8 cellular contexts compared by ENCODE assay signal in genomic region chr17:28645576-28645939, GRCh38. TPM values are rescaled to one million over a fixed set of nuclear protein-coding genes. Genes with fewer than 3 reads are reported as not detected.
DNase-seq lines count a peak whose midpoint lies in the region; ATAC-seq, FAIRE-seq and TF ChIP-seq lines count a peak whose summit lies in the region.

No MANE protein-coding gene starts in this region.

- H3K4ac ChIP-seq in mesenchymal stem cell (ENCODE audit: low read depth in 1 of 2, low read length in 2 of 2): peak overlapping the region in 1 of 2 experiments; percentile 95

- no peak for TF ChIP-seq EP300 in K562 (IDR thresholded peaks at IDR 0.05; ENCODE audit: low read length)

- H3K4me3 ChIP-seq in left ventricle myocardium inferior: peak overlapping the region; percentile 87
- peak overlapping the region; percentile 83 for H3K4me3 ChIP-seq in K562
- H3K4me3 ChIP-seq in mesenchymal stem cell (ENCODE audit: insufficient read depth in 1 of 2, low read depth in 1 of 2, low read length in 2 of 2): peak overlapping the region; percentile 68 to 78
- H3K4me3 ChIP-seq in uterus: peak overlapping the region; percentile 99

- H3K9ac ChIP-seq in K562 (ENCODE audit: insufficient read depth in 1 of 2, low read depth in 2 of 2, low read length in 2 of 2) (peak overlapping the region; percentile 87 to 95), mesenchymal stem cell (ENCODE audit: low read length) (peak overlapping the region; percentile 90)

- no peaks in the 10 kb centered on the region for H3K27me3 ChIP-seq in left ventricle myocardium inferior (ENCODE audit: low read depth)
- no peaks in the 10 kb centered on the region for H3K27me3 ChIP-seq in K562 (ENCODE audit: control insufficient read depth in 2 of 2, insufficient read depth in 2 of 2, low read length in 2 of 2)
- no peaks in the 10 kb centered on the region for H3K27me3 ChIP-seq in mesenchymal stem cell (ENCODE audit: control insufficient read depth in 1 of 2, insufficient read depth in 1 of 2, low read length in 2 of 2)
- H3K27me3 ChIP-seq in uterus: no peaks in the 10 kb centered on the region

- no peak overlapping the region for H2BK5ac ChIP-seq in mesenchymal stem cell (ENCODE audit: low read depth, low read length, poor library complexity, severe bottlenecking)

- no peaks in the 10 kb centered on the region for H3K9me1 ChIP-seq in K562 (ENCODE audit: control insufficient read depth, insufficient read depth, low read length)

- BruUV-seq in K562 (replicated peaks; lab: Mats Ljungman, UMichigan): TSS peak; percentile 95

- H3K79me1 ChIP-seq in mesenchymal stem cell (replicated peaks; ENCODE audit: low read length, poor library complexity, severe bottlenecking): peaks cover 33% of the 10 kb centered on the region

- H4K20me1 ChIP-seq in K562 (replicated peaks; ENCODE audit: control insufficient read depth, insufficient read depth, low read length): peaks cover 5% of the 10 kb centered on the region; the same call in 1 of the 2 replicates

- H3K18ac ChIP-seq in mesenchymal stem cell (ENCODE audit: low read depth in 1 of 2, low read length in 2 of 2): no peak overlapping the region

- H2BK15ac ChIP-seq in mesenchymal stem cell (ENCODE audit: low read depth, poor library complexity, severe bottlenecking): no peak overlapping the region

- H3K4me2 ChIP-seq in K562 (ENCODE audit: insufficient read depth, low read length): peak overlapping the region; percentile 86
- peak overlapping the region; percentile 79 for H3K4me2 ChIP-seq in mesenchymal stem cell (ENCODE audit: low read length, poor library complexity, severe bottlenecking)

- 0 out of 2 replicates have a peak, but pooled peaks have one; percentile 17 for TF ChIP-seq POLR2A in K562 (conservative IDR thresholded peaks at IDR 0.05)
- no peak for TF ChIP-seq POLR2A in uterus (IDR thresholded peaks at IDR 0.05)

- CTCF ChIA-PET in K562 (lab: Yijun Ruan, JAX; ENCODE audit: low intra/inter-chr PET ratio): interaction anchor here (0.5 to 1.4 kb wide), 2 partner anchors 74 to 181 kb away, joined by 3 to 5 read pairs; partner anchors contain the start of gene RPL23A

- no peak overlapping the region for H4K8ac ChIP-seq in mesenchymal stem cell (ENCODE audit: low read length)

- in situ Hi-C loops in K562 (cut with MboI) (no loop called here), G401 (cut with HindIII; ENCODE audit: low sequenced_read_pairs) (no loop called here)

- intact Hi-C loops in left ventricle myocardium inferior (cut with micrococcal nuclease) (no loop called here), Right ventricle myocardium superior (cut with DNase I) (no loop called here), K562 (cut with micrococcal nuclease) (loop anchor here (5.0 to 10.0 kb wide), 3 partner anchors 97 to 252 kb away; partner anchors contain the start of genes FAM222B, FLOT2 and TRAF4), uterus (cut with DNase I; ENCODE audit: low total_unique reads) (no loop called here)

- peaks cover 41% of the 10 kb centered on the region for H3K79me2 ChIP-seq in K562 (ENCODE audit: control insufficient read depth, insufficient read depth, low read length)

- H2BK12ac ChIP-seq in mesenchymal stem cell (ENCODE audit: low read length in 2 of 2): no peak overlapping the region

- TF ChIP-seq CTCF in left ventricle myocardium inferior (IDR thresholded peaks at IDR 0.05; ENCODE audit: borderline replicate concordance) (no peak), K562 (IDR thresholded peaks at IDR 0.05 in 2 of 3, conservative IDR thresholded peaks at IDR 0.05 in 1 of 3; ENCODE audit: insufficient read depth in 2 of 3, low read depth in 1 of 3, low read length in 3 of 3) (no peak), uterus (IDR thresholded peaks at IDR 0.05) (no peak)

- H2AK5ac ChIP-seq in mesenchymal stem cell (ENCODE audit: low read length, severe bottlenecking): peak overlapping the region; percentile 49

- H3K4me1 ChIP-seq in left ventricle myocardium inferior (peaks cover 68% of the 10 kb centered on the region), K562 (replicated peaks in 1 of 2; ENCODE audit: control insufficient read depth in 2 of 2, insufficient read depth in 2 of 2, low read length in 2 of 2) (peaks cover 16 to 23% of the 10 kb centered on the region in 2 experiments), mesenchymal stem cell (ENCODE audit: control insufficient read depth, insufficient read depth, low read depth, low read length) (peaks cover 4% of the 10 kb centered on the region), uterus (peaks cover 3 to 10% of the 10 kb centered on the region in 2 donors)

- H2BK120ac ChIP-seq in mesenchymal stem cell (ENCODE audit: low read depth, low read length): no peak overlapping the region

- POLR2A ChIA-PET in K562 (lab: Yijun Ruan, JAX): interaction anchor here (0.5 to 3.7 kb wide), 25 partner anchors 9 to 703 kb away, joined by 3 to 54 read pairs (median 6); partner anchors contain the start of genes FLOT2, NEK8, RPL23A and RSKR

- 18% methylated on average over 8 of the region's 8 CpGs for WGBS in K562 (ENCODE audit: insufficient coverage, low coverage, missing lambda C conversion rate)
- 68% methylated on average over 8 of the region's 8 CpGs for WGBS in mesenchymal stem cell

- FAIRE-seq in K562 (lab: Jason Lieb, UNC): peak; percentile 42

- H3K9me3 ChIP-seq in left ventricle myocardium inferior (replicated peaks) (no peaks in the 10 kb centered on the region), K562 (replicated peaks; ENCODE audit: control insufficient read depth, insufficient read depth, low read depth, low read length) (no peaks in the 10 kb centered on the region), mesenchymal stem cell (ENCODE audit: control insufficient read depth, low read length) (no peaks in the 10 kb centered on the region), uterus (no peaks in the 10 kb centered on the region)

- H2AFZ ChIP-seq in K562 (ENCODE audit: low read depth, low read length): peak overlapping the region; percentile 92
- H2AFZ ChIP-seq in mesenchymal stem cell (ENCODE audit: low read depth, low read length): no peak overlapping the region

- no peak for TF ChIP-seq RAD21 in K562 (CRISPR knock-in tag; conservative IDR thresholded peaks at IDR 0.05 in 1 of 2, IDR thresholded peaks at IDR 0.05 in 1 of 2)

- DNase-seq in left ventricle myocardium inferior: no peak
- DNase-seq in Right ventricle myocardium superior: no peak
- DNase-seq in K562 (ENCODE audit: extremely low read depth in 1 of 4, low spot score in 3 of 4): no peak
- DNase-seq in mesenchymal stem cell: no peak
- DNase-seq in uterus: no peak
- DNase-seq in G401 (ENCODE audit: low spot score): no peak
- DNase-seq in HuH-7 (ENCODE audit: low spot score): no peak

- H3K14ac ChIP-seq in mesenchymal stem cell (ENCODE audit: low read length in 2 of 2): peak overlapping the region in 1 of 2 experiments; percentile 23

- no peak for ATAC-seq in Right ventricle myocardium superior (ENCODE audit: poor library complexity)
- no peak; the same call in 2 of the 3 replicates for ATAC-seq in K562
- ATAC-seq in HG02588 (IDR thresholded peaks at IDR 0.05; ENCODE audit: unreplicated experiment): no peak

- peaks cover 48% of the 10 kb centered on the region for H3K36me3 ChIP-seq in left ventricle myocardium inferior
- H3K36me3 ChIP-seq in K562 (ENCODE audit: control insufficient read depth, insufficient read depth, low read length): peaks cover 54% of the 10 kb centered on the region
- peaks cover 30 to 46% of the 10 kb centered on the region in 2 experiments for H3K36me3 ChIP-seq in mesenchymal stem cell (ENCODE audit: control insufficient read depth in 1 of 2, insufficient read depth in 2 of 2, low read depth in 1 of 2, low read length in 2 of 2)
- H3K36me3 ChIP-seq in uterus: no peaks in the 10 kb centered on the region

- H4K91ac ChIP-seq in mesenchymal stem cell (ENCODE audit: low read length): no peak overlapping the region

- H3K27ac ChIP-seq in left ventricle myocardium inferior (replicated peaks): peak overlapping the region; percentile 97
- H3K27ac ChIP-seq in K562 (ENCODE audit: extremely low read depth, low read depth, low read length): peak overlapping the region; percentile 85
- H3K27ac ChIP-seq in mesenchymal stem cell (ENCODE audit: low read length, poor library complexity, severe bottlenecking): peak overlapping the region; percentile 75
- peak overlapping the region; percentile 90 to 98 for H3K27ac ChIP-seq in uterus

- H3K23ac ChIP-seq in mesenchymal stem cell (ENCODE audit: low read length in 2 of 2): no peak overlapping the region

RNA-seq across cellular contexts. Expression of gene BLTP2, which starts 0.6 kb away (rescaled TPM):
- 71.3 TPM for total RNA-seq in left ventricle myocardium inferior
- 69.2 TPM for total RNA-seq in Right ventricle myocardium superior
- total RNA-seq in K562 (2011; cell fraction: chromatin; rRNA removed; ENCODE audit: low replicate concordance): 1,192 and 1,565 TPM in 2 replicates
- total RNA-seq in K562 (2011; cell fraction: nucleolus; rRNA removed): 590 and 652 TPM in 2 replicates
- total RNA-seq in K562 (2011; cell fraction: nucleoplasm; rRNA removed): 661 and 810 TPM in 2 replicates
- total RNA-seq in K562 (2014; rRNA removed): 103 and 174 TPM in 2 replicates
- total RNA-seq in K562 (2014; rRNA removed; fragmentation: Illumina TruSeq; extraction: Trizol): 115 and 124 TPM in 2 replicates
- 122 and 126 TPM in 2 replicates for total RNA-seq in K562 (2015; rRNA removed; fragmentation: Illumina TruSeq; extraction: Trizol)
- total RNA-seq in K562 (2021): 163 TPM in 2 replicates
- 135 and 174 TPM in 2 replicates for polyA plus RNA-seq in K562 (2011; rRNA removed)
- polyA plus RNA-seq in K562 (2011; cell fraction: cytosol; rRNA removed): 91.6 and 169 TPM in 2 replicates
- 325 and 481 TPM in 2 replicates for polyA plus RNA-seq in K562 (2011; cell fraction: nucleus; rRNA removed)
- 72.8 and 84.2 TPM in 2 replicates for polyA plus RNA-seq in K562 (2012)
- polyA plus RNA-seq in K562 (2014; fragmentation: Illumina TruSeq; extraction: Trizol): 102 and 105 TPM in 2 replicates
- 10 to 100 TPM; 14.7 to 34.3 TPM for polyA plus RNA-seq in K562 (2014; fragmentation: Nextera tagmentation; extraction: Ambion mirVana)
- 89.0 and 91.2 TPM in 2 replicates for polyA plus RNA-seq in K562 (2014; rRNA removed)
- polyA minus RNA-seq in K562 (2011; rRNA and poly(A)+ RNA removed): 299 and 507 TPM in 2 replicates
- polyA minus RNA-seq in K562 (2011; cell fraction: cytosol; rRNA and poly(A)+ RNA removed): 123 and 216 TPM in 2 replicates
- polyA minus RNA-seq in K562 (2011; cell fraction: nucleus; rRNA and poly(A)+ RNA removed): 254 and 272 TPM in 2 replicates
- polyA plus RNA-seq in mesenchymal stem cell (2013, experiment 1 of 2): 54.8 TPM
- 57.3 TPM for polyA plus RNA-seq in mesenchymal stem cell (2013, experiment 2 of 2)
- 100 to 1,000 TPM in 1 of 4 donors, 10 to 100 TPM in 3; 35.0 to 126 (median 68.5) TPM for total RNA-seq in uterus
- 77.8 and 137 TPM in 2 replicates for total RNA-seq in G401 (2014; rRNA removed; shearing (Covaris generic))

RNA-seq across cellular contexts. Expression of gene SDF2, which starts 16.1 kb away (rescaled TPM):
- 34.0 TPM for total RNA-seq in left ventricle myocardium inferior
- 26.4 TPM for total RNA-seq in Right ventricle myocardium superior
- 97.5 and 114 TPM in 2 replicates for total RNA-seq in K562 (2011; cell fraction: chromatin; rRNA removed; ENCODE audit: low replicate concordance)
- total RNA-seq in K562 (2011; cell fraction: nucleolus; rRNA removed): 81.0 and 84.6 TPM in 2 replicates
- total RNA-seq in K562 (2011; cell fraction: nucleoplasm; rRNA removed): 98.7 and 130 TPM in 2 replicates
- total RNA-seq in K562 (2014; rRNA removed): 41.2 and 46.7 TPM in 2 replicates
- 62.7 and 64.0 TPM in 2 replicates for total RNA-seq in K562 (2014; rRNA removed; fragmentation: Illumina TruSeq; extraction: Trizol)
- 50.2 and 51.6 TPM in 2 replicates for total RNA-seq in K562 (2015; rRNA removed; fragmentation: Illumina TruSeq; extraction: Trizol)
- 45.7 and 50.0 TPM in 2 replicates for total RNA-seq in K562 (2021)
- polyA plus RNA-seq in K562 (2011; rRNA removed): 56.1 and 77.2 TPM in 2 replicates
- polyA plus RNA-seq in K562 (2011; cell fraction: cytosol; rRNA removed): 62.2 and 71.5 TPM in 2 replicates
- polyA plus RNA-seq in K562 (2011; cell fraction: nucleus; rRNA removed): 39.9 and 51.1 TPM in 2 replicates
- 54.9 and 62.2 TPM in 2 replicates for polyA plus RNA-seq in K562 (2012)
- 62.1 and 67.0 TPM in 2 replicates for polyA plus RNA-seq in K562 (2014; fragmentation: Illumina TruSeq; extraction: Trizol)
- polyA plus RNA-seq in K562 (2014; fragmentation: Nextera tagmentation; extraction: Ambion mirVana): 100 to 1,000 TPM; 116 to 132 TPM
- polyA plus RNA-seq in K562 (2014; rRNA removed): 60.8 and 65.6 TPM in 2 replicates
- 41.3 and 62.3 TPM in 2 replicates for polyA minus RNA-seq in K562 (2011; rRNA and poly(A)+ RNA removed)
- 15.9 and 31.3 TPM in 2 replicates for polyA minus RNA-seq in K562 (2011; cell fraction: cytosol; rRNA and poly(A)+ RNA removed)
- 11.8 and 15.2 TPM in 2 replicates for polyA minus RNA-seq in K562 (2011; cell fraction: nucleus; rRNA and poly(A)+ RNA removed)
- 91.1 TPM for polyA plus RNA-seq in mesenchymal stem cell (2013, experiment 1 of 2)
- 93.4 TPM for polyA plus RNA-seq in mesenchymal stem cell (2013, experiment 2 of 2)
- total RNA-seq in uterus: 10 to 100 TPM; 35.9 to 50.1 (median 43.3) TPM
- total RNA-seq in G401 (2014; rRNA removed; shearing (Covaris generic)): 57.7 and 73.3 TPM in 2 replicates

RNA-seq across cellular contexts. Expression of gene SUPT6H, which starts 16.4 kb away (rescaled TPM):
- 44.8 TPM for total RNA-seq in left ventricle myocardium inferior
- total RNA-seq in Right ventricle myocardium superior: 38.8 TPM
- 349 and 431 TPM in 2 replicates for total RNA-seq in K562 (2011; cell fraction: chromatin; rRNA removed; ENCODE audit: low replicate concordance)
- total RNA-seq in K562 (2011; cell fraction: nucleolus; rRNA removed): 169 and 172 TPM in 2 replicates
- 213 and 276 TPM in 2 replicates for total RNA-seq in K562 (2011; cell fraction: nucleoplasm; rRNA removed)
- total RNA-seq in K562 (2014; rRNA removed): 58.1 and 80.4 TPM in 2 replicates
- total RNA-seq in K562 (2014; rRNA removed; fragmentation: Illumina TruSeq; extraction: Trizol): 44.4 and 48.2 TPM in 2 replicates
- total RNA-seq in K562 (2015; rRNA removed; fragmentation: Illumina TruSeq; extraction: Trizol): 49.2 and 49.8 TPM in 2 replicates
- 67.9 and 77.7 TPM in 2 replicates for total RNA-seq in K562 (2021)
- 34.8 and 35.8 TPM in 2 replicates for polyA plus RNA-seq in K562 (2011; rRNA removed)
- 18.9 and 30.4 TPM in 2 replicates for polyA plus RNA-seq in K562 (2011; cell fraction: cytosol; rRNA removed)
- 56.9 and 99.5 TPM in 2 replicates for polyA plus RNA-seq in K562 (2011; cell fraction: nucleus; rRNA removed)
- polyA plus RNA-seq in K562 (2012): 56.6 and 60.6 TPM in 2 replicates
- polyA plus RNA-seq in K562 (2014; fragmentation: Illumina TruSeq; extraction: Trizol): 68.5 and 68.9 TPM in 2 replicates
- 1 to 10 TPM; 1.7 to 3.3 TPM for polyA plus RNA-seq in K562 (2014; fragmentation: Nextera tagmentation; extraction: Ambion mirVana)
- 47.8 and 57.3 TPM in 2 replicates for polyA plus RNA-seq in K562 (2014; rRNA removed)
- polyA minus RNA-seq in K562 (2011; rRNA and poly(A)+ RNA removed): 75.6 and 88.1 TPM in 2 replicates
- 39.8 and 62.6 TPM in 2 replicates for polyA minus RNA-seq in K562 (2011; cell fraction: cytosol; rRNA and poly(A)+ RNA removed)
- 59.1 and 61.9 TPM in 2 replicates for polyA minus RNA-seq in K562 (2011; cell fraction: nucleus; rRNA and poly(A)+ RNA removed)
- polyA plus RNA-seq in mesenchymal stem cell (2013, experiment 1 of 2): 42.0 TPM
- polyA plus RNA-seq in mesenchymal stem cell (2013, experiment 2 of 2): 37.7 TPM
- 10 to 100 TPM; 15.3 to 84.5 (median 47.5) TPM for total RNA-seq in uterus
- total RNA-seq in G401 (2014; rRNA removed; shearing (Covaris generic)): 24.4 and 43.0 TPM in 2 replicates

RNA-seq across cellular contexts. Expression of gene RSKR, which starts 31.6 kb away (rescaled TPM):
- total RNA-seq in left ventricle myocardium inferior (6.7 TPM), Right ventricle myocardium superior (4.8 TPM), K562 (2014; rRNA removed) (10.3 and 12.2 TPM in 2 replicates), K562 (2014; rRNA removed; fragmentation: Illumina TruSeq; extraction: Trizol) (14.3 and 17.2 TPM in 2 replicates), K562 (2015; rRNA removed; fragmentation: Illumina TruSeq; extraction: Trizol) (13.6 and 16.2 TPM in 2 replicates), K562 (2021) (25.0 and 25.8 TPM in 2 replicates), uterus (10 to 100 TPM in 2 of 4 donors, 1 to 10 TPM in 1, not detected in 1; 5.9 to 19.6 (median 11.3) TPM)
- 428 and 683 TPM in 2 replicates for total RNA-seq in K562 (2011; cell fraction: chromatin; rRNA removed; ENCODE audit: low replicate concordance)
- total RNA-seq in K562 (2011; cell fraction: nucleolus; rRNA removed): 235 and 256 TPM in 2 replicates
- 327 and 411 TPM in 2 replicates for total RNA-seq in K562 (2011; cell fraction: nucleoplasm; rRNA removed)
- polyA plus RNA-seq in K562 (2011; rRNA removed) (42.2 and 42.3 TPM in 2 replicates), K562 (2014; fragmentation: Illumina TruSeq; extraction: Trizol) (19.3 and 21.9 TPM in 2 replicates), K562 (2014; fragmentation: Nextera tagmentation; extraction: Ambion mirVana) (1 to 10 TPM; 1.4 to 4.0 TPM), K562 (2014; rRNA removed) (26.6 and 26.7 TPM in 2 replicates)
- 22.3 and 26.9 TPM in 2 replicates for polyA plus RNA-seq in K562 (2011; cell fraction: cytosol; rRNA removed)
- 234 and 292 TPM in 2 replicates for polyA plus RNA-seq in K562 (2011; cell fraction: nucleus; rRNA removed)
- 12.2 and 29.3 TPM in 2 replicates for polyA plus RNA-seq in K562 (2012)
- 30.2 and 31.0 TPM in 2 replicates for polyA minus RNA-seq in K562 (2011; rRNA and poly(A)+ RNA removed)
- polyA minus RNA-seq in K562 (2011; cell fraction: cytosol; rRNA and poly(A)+ RNA removed): 9.1 and 14.2 TPM in 2 replicates
- polyA minus RNA-seq in K562 (2011; cell fraction: nucleus; rRNA and poly(A)+ RNA removed): 67.0 and 69.4 TPM in 2 replicates
- 1.7 TPM for polyA plus RNA-seq in mesenchymal stem cell (2013, experiment 1 of 2)
- 1.8 TPM for polyA plus RNA-seq in mesenchymal stem cell (2013, experiment 2 of 2)
- 1.3 and 2.7 TPM in 2 replicates for total RNA-seq in G401 (2014; rRNA removed; shearing (Covaris generic))

RNA-seq across cellular contexts. Expression of gene SPAG5, which starts 46.7 kb away (rescaled TPM):
- total RNA-seq in left ventricle myocardium inferior: 1.0 TPM
- total RNA-seq in Right ventricle myocardium superior: 1.1 TPM
- 517 and 585 TPM in 2 replicates for total RNA-seq in K562 (2011; cell fraction: chromatin; rRNA removed; ENCODE audit: low replicate concordance)
- 336 and 355 TPM in 2 replicates for total RNA-seq in K562 (2011; cell fraction: nucleolus; rRNA removed)
- total RNA-seq in K562 (2011; cell fraction: nucleoplasm; rRNA removed): 269 and 327 TPM in 2 replicates
- total RNA-seq in K562 (2014; rRNA removed): 124 and 144 TPM in 2 replicates
- total RNA-seq in K562 (2014; rRNA removed; fragmentation: Illumina TruSeq; extraction: Trizol): 149 and 151 TPM in 2 replicates
- total RNA-seq in K562 (2015; rRNA removed; fragmentation: Illumina TruSeq; extraction: Trizol): 151 and 156 TPM in 2 replicates
- total RNA-seq in K562 (2021): 134 and 143 TPM in 2 replicates
- 192 and 229 TPM in 2 replicates for polyA plus RNA-seq in K562 (2011; rRNA removed)
- 91.5 and 98.4 TPM in 2 replicates for polyA plus RNA-seq in K562 (2011; cell fraction: cytosol; rRNA removed)
- 797 and 863 TPM in 2 replicates for polyA plus RNA-seq in K562 (2011; cell fraction: nucleus; rRNA removed)
- 120 and 153 TPM in 2 replicates for polyA plus RNA-seq in K562 (2012)
- polyA plus RNA-seq in K562 (2014; fragmentation: Illumina TruSeq; extraction: Trizol): 133 and 140 TPM in 2 replicates
- polyA plus RNA-seq in K562 (2014; fragmentation: Nextera tagmentation; extraction: Ambion mirVana): 100 to 1,000 TPM in 1 of 2 experiments, 10 to 100 TPM in 1; 94.4 to 286 TPM
- polyA plus RNA-seq in K562 (2014; rRNA removed): 143 and 157 TPM in 2 replicates
- 178 and 188 TPM in 2 replicates for polyA minus RNA-seq in K562 (2011; rRNA and poly(A)+ RNA removed)
- 74.0 and 98.5 TPM in 2 replicates for polyA minus RNA-seq in K562 (2011; cell fraction: cytosol; rRNA and poly(A)+ RNA removed)
- polyA minus RNA-seq in K562 (2011; cell fraction: nucleus; rRNA and poly(A)+ RNA removed): 244 and 330 TPM in 2 replicates
- polyA plus RNA-seq in mesenchymal stem cell (2013, experiment 1 of 2): 6.1 TPM
- polyA plus RNA-seq in mesenchymal stem cell (2013, experiment 2 of 2): 6.1 TPM
- total RNA-seq in uterus: 10 to 100 TPM in 1 of 4 donors, 1 to 10 TPM in 2, not detected in 1; 1.5 to 21.4 (median 7.0) TPM
- 78.8 and 91.2 TPM in 2 replicates for total RNA-seq in G401 (2014; rRNA removed; shearing (Covaris generic))
